Comparison of ENCODE assay signal across 9 cellular contexts in genomic region chr18:78679861-78680260, GRCh38.
"Had no signal": no experiment of that assay in that cellular context is flagged by ENCODE, and none has a peak within 500 bp of the region (broad histone marks: within the 10 kb centered on the region; RNA-seq: fewer than 3 reads in every experiment).

No MANE protein-coding gene starts in this region.

- H3K4me3 ChIP-seq: GM23338 had no signal

- DNase-seq: H9, HCEC 1CT, KBM-7 had no signal

- H3K9ac ChIP-seq: KMS-11 had no signal

- FAIRE-seq: H1, H54, HepG2 had no signal

- ATAC-seq: GM23338, HepG2 had no signal

- H3K27ac ChIP-seq: HL-60, KMS-11 had no signal
